Comparison of ENCODE assay signal across 1 cellular context in genomic region chr4:139014391-139015268, GRCh38.
TF ChIP-seq lines count a peak whose summit lies in the region.

No MANE protein-coding gene starts in this region.

TF ChIP-seq in A549, 52 proteins besides CTCF, POLR2A, EP300 and RAD21 (continued from another document):
- TF ChIP-seq, protein P1, sequence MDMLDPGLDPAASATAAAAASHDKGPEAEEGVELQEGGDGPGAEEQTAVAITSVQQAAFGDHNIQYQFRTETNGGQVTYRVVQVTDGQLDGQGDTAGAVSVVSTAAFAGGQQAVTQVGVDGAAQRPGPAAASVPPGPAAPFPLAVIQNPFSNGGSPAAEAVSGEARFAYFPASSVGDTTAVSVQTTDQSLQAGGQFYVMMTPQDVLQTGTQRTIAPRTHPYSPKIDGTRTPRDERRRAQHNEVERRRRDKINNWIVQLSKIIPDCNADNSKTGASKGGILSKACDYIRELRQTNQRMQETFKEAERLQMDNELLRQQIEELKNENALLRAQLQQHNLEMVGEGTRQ (IDR thresholded peaks at IDR 0.05) = no peak
- TF ChIP-seq CBX2 (IDR thresholded peaks at IDR 0.05; ENCODE audit: borderline replicate concordance, low read depth) (no peak), HEYL (CRISPR knock-in tag; IDR thresholded peaks at IDR 0.05) (0 out of 2 replicates have a peak, but pooled peaks have one; percentile 23), KDM1A (IDR thresholded peaks at IDR 0.05; ENCODE audit: low read depth) (no peak), E2F6 (IDR thresholded peaks at IDR 0.05; ENCODE audit: borderline replicate concordance, low read depth) (no peak), ESRRA (IDR thresholded peaks at IDR 0.05; ENCODE audit: borderline replicate concordance, low read length) (no peak), CHD2 (IDR thresholded peaks at IDR 0.05; ENCODE audit: low read length, partially characterized antibody) (no peak), JUN (IDR thresholded peaks at IDR 0.05) (peak in 1 of 2 experiments; percentile 30; a peak in 2 of 5 replicates), RFX5 (IDR thresholded peaks at IDR 0.05) (no peak), BHLHE40 (IDR thresholded peaks at IDR 0.05; ENCODE audit: low read depth, low read length) (no peak), HOXA7 (CRISPR knock-in tag; IDR thresholded peaks at IDR 0.05) (no peak; the same call in 1 of the 2 replicates), ZNF302 (CRISPR knock-in tag; IDR thresholded peaks at IDR 0.05) (no peak), FOSB (CRISPR knock-in tag; IDR thresholded peaks at IDR 0.05) (peak; percentile 78; the same call in 1 of the 2 replicates)
- TF ChIP-seq, protein P2, sequence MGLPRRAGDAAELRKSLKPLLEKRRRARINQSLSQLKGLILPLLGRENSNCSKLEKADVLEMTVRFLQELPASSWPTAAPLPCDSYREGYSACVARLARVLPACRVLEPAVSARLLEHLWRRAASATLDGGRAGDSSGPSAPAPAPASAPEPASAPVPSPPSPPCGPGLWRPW (IDR thresholded peaks at IDR 0.05) = no peak
- TF ChIP-seq, protein P3, sequence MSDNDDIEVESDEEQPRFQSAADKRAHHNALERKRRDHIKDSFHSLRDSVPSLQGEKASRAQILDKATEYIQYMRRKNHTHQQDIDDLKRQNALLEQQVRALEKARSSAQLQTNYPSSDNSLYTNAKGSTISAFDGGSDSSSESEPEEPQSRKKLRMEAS (IDR thresholded peaks at IDR 0.05) = no peak; the same call in 1 of the 2 replicates
